Comparison of ENCODE assay signal across 11 cellular contexts in the genomic region with DNA sequence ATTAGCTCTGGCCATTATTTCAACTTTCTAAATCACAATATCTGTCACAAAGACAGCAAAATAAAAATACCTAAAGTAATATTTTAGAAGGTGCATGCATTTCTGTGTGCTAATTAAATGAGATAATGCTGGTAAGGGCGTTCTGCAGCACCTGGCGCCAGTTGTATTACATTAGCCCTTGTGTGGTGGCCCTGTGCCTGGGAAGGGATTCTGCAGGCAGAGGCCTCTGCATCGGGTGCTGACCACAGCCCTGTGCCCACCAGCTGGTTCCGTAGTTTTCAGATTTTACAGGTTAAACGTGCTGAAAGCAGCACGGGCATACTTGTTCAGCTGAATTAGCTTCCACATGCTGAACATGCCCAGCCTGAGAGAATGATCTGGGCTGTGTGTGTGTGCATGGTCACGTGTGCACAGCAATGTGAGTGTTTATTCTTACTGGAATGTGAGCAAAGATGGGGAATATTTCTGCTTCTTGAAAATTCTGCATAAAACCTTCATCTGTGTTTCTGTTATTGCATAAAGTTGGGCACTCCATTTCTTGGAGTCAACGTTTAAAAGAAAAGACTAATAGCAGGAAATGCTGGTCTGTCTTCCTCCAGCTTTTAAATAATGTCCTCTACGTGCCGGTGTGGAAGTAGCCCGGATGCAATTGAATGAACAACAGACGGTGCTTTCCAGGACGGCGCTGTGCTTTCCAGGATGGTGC.
DNase-seq lines count a peak whose midpoint lies in the region; ATAC-seq and TF ChIP-seq lines count a peak whose summit lies in the region.
"Had no signal": no experiment of that assay in that cellular context is flagged by ENCODE, and none has a peak within 500 bp of the region (broad histone marks: within the 10 kb centered on the region; RNA-seq: fewer than 3 reads in every experiment).

No MANE protein-coding gene starts in this region.

- H3K36me3 ChIP-seq in ACC112 (ENCODE audit: insufficient read depth, low read length) (no peaks in the 10 kb centered on the region), mesendoderm (ENCODE audit: control insufficient read depth, insufficient read depth, low read length) (no peaks in the 10 kb centered on the region), body of pancreas (replicated peaks in 1 of 2; ENCODE audit: insufficient read depth in 1 of 2, low read depth in 2 of 2) (no peaks in the 10 kb centered on the region)
- no peaks in the 10 kb centered on the region for H3K36me3 ChIP-seq in effector memory CD4-positive, alpha-beta T cell (ENCODE audit: control insufficient read depth, insufficient read depth, low read length)

- no peaks in the 10 kb centered on the region for H3K79me1 ChIP-seq in mesendoderm (ENCODE audit: low read length)

- H4K8ac ChIP-seq in mesendoderm (ENCODE audit: low read depth, low read length): no peak overlapping the region

- TF ChIP-seq CTCF in HFFc6 (IDR thresholded peaks at IDR 0.05): no peak
- TF ChIP-seq CTCF in chondrocyte (IDR thresholded peaks at IDR 0.05): no peak
- no peak for TF ChIP-seq CTCF in body of pancreas (IDR thresholded peaks at IDR 0.05)

- H2BK120ac ChIP-seq in mesendoderm (ENCODE audit: low read depth, low read length): no peak overlapping the region

- peak overlapping the region; percentile 21 for H3K18ac ChIP-seq in mesendoderm (ENCODE audit: low read length)

- DNase-seq in HFFc6: peak; percentile 36
- DNase-seq in chondrocyte (ENCODE audit: low spot score): no peak
- DNase-seq in mesendoderm: no peak
- DNase-seq in COR-L47 (lab: John Stamatoyannopoulos, UW): no peak
- no peak for DNase-seq in body of pancreas
- no peak for DNase-seq in effector memory CD4-positive, alpha-beta T cell
- DNase-seq: CD8-positive, alpha-beta T cell; NCI-H1417 treated with DMSO at 0.1 percent for 48 hours had no signal

- no peak overlapping the region for H4K5ac ChIP-seq in mesendoderm (ENCODE audit: low read length)

- H3K27ac Mint-ChIP-seq in HFFc6: peak overlapping the region; percentile 49; the same call in 1 of the 2 replicates
- H3K27ac Mint-ChIP-seq in chondrocyte (ENCODE audit: unreplicated experiment): no peak overlapping the region
- H3K27ac Mint-ChIP-seq: activated T-helper 2 cell treated with anti-CD3 and anti-CD28 coated beads, Interferon-gamma antibody, Interleukin-2, Interleukin-4, amounts not matched to agents 10 μg/mL and 5 μg/mL and 100 μg/mL, durations not matched to agents 14 hours and 24 hours and 36 hours; CD8-positive, alpha-beta T cell had no signal

- no peak overlapping the region for H3K9ac ChIP-seq in mesendoderm (ENCODE audit: low read length)

- no peak for TF ChIP-seq POLR2A in body of pancreas (IDR thresholded peaks at IDR 0.05)

- no peak overlapping the region for H3K4me2 ChIP-seq in mesendoderm (ENCODE audit: low read length)

- H3K4ac ChIP-seq in mesendoderm (ENCODE audit: low read depth, low read length): no peak overlapping the region

- H2BK5ac ChIP-seq in mesendoderm (ENCODE audit: low read length): no peak overlapping the region

- no peak overlapping the region for H2AK5ac ChIP-seq in mesendoderm (ENCODE audit: low read length)

- H3K9me3 ChIP-seq in body of pancreas: no peaks in the 10 kb centered on the region
- no peaks in the 10 kb centered on the region for H3K9me3 ChIP-seq in effector memory CD4-positive, alpha-beta T cell (ENCODE audit: control insufficient read depth, low read length)

- peak overlapping the region; percentile 66 for H3K4me3 ChIP-seq in ACC112 (ENCODE audit: low read depth, low read length)
- no peak overlapping the region for H3K4me3 ChIP-seq in mesendoderm (ENCODE audit: low read length)
- H3K4me3 ChIP-seq in body of pancreas: no peak overlapping the region
- H3K4me3 ChIP-seq in effector memory CD4-positive, alpha-beta T cell (ENCODE audit: insufficient read depth, low read depth, low read length, poor library complexity, severe bottlenecking): no peak overlapping the region

- peaks cover 26% of the 10 kb centered on the region for H3K4me1 ChIP-seq in ACC112 (ENCODE audit: control insufficient read depth, insufficient read depth, low read length, unreplicated experiment)
- H3K4me1 ChIP-seq in mesendoderm (ENCODE audit: control insufficient read depth, low read depth, low read length): peaks cover 2% of the 10 kb centered on the region
- H3K4me1 ChIP-seq in body of pancreas: peaks cover 12% of the 10 kb centered on the region
- H3K4me1 ChIP-seq in effector memory CD4-positive, alpha-beta T cell (ENCODE audit: control insufficient read depth, insufficient read depth, low read length, poor library complexity, severe bottlenecking): no peaks in the 10 kb centered on the region

- H3K27me3 ChIP-seq in ACC112 (ENCODE audit: insufficient read depth, low read length) (no peaks in the 10 kb centered on the region), mesendoderm (ENCODE audit: insufficient read depth, low read length, poor library complexity) (no peaks in the 10 kb centered on the region), body of pancreas (no peaks in the 10 kb centered on the region)
- H3K27me3 ChIP-seq in effector memory CD4-positive, alpha-beta T cell (replicated peaks; ENCODE audit: control insufficient read depth, insufficient read depth, low read length, poor library complexity, severe bottlenecking): peaks cover 5% of the 10 kb centered on the region

- H3K4me1 Mint-ChIP-seq in HFFc6 (ENCODE audit: low read depth) (peaks cover 39% of the 10 kb centered on the region), chondrocyte (ENCODE audit: low read depth) (peaks cover 20% of the 10 kb centered on the region)

- H3K79me2 ChIP-seq in ACC112 (ENCODE audit: control insufficient read depth, insufficient read depth, low read length, unreplicated experiment) (no peaks in the 10 kb centered on the region), mesendoderm (ENCODE audit: control insufficient read depth, insufficient read depth, low read length) (no peaks in the 10 kb centered on the region)

- H3K27me3 Mint-ChIP-seq in HFFc6 (ENCODE audit: insufficient read depth) (peaks cover 4% of the 10 kb centered on the region), chondrocyte (ENCODE audit: low read depth) (peaks cover 11% of the 10 kb centered on the region)

- no peaks in the 10 kb centered on the region for H3K36me3 Mint-ChIP-seq in HFFc6 (ENCODE audit: low read depth)
- no peaks in the 10 kb centered on the region for H3K36me3 Mint-ChIP-seq in chondrocyte (ENCODE audit: low read depth)
- H3K36me3 Mint-ChIP-seq: CD8-positive, alpha-beta T cell had no signal

- no CpG with 5 or more reads among the region's 14 CpGs for WGBS in mesendoderm (ENCODE audit: extremely low coverage, insufficient coverage, low lambda C conversion rate)
- WGBS in body of pancreas, 2 donors: 29 to 43% methylated on average over 14 of the region's 14 CpGs

- H3K56ac ChIP-seq in mesendoderm (ENCODE audit: low read length): no peak overlapping the region

- intact Hi-C loops in body of pancreas (cut with DNase I): no loop called here

- H3K9me3 Mint-ChIP-seq in HFFc6: no peaks in the 10 kb centered on the region
- no peaks in the 10 kb centered on the region for H3K9me3 Mint-ChIP-seq in chondrocyte (ENCODE audit: low read depth)
- H3K9me3 Mint-ChIP-seq: activated T-helper 2 cell treated with anti-CD3 and anti-CD28 coated beads, Interferon-gamma antibody, Interleukin-2, Interleukin-4, amounts not matched to agents 10 μg/mL and 5 μg/mL and 100 μg/mL, durations not matched to agents 14 hours and 24 hours and 36 hours; CD8-positive, alpha-beta T cell had no signal

- no peak for ATAC-seq in GM18520 (IDR thresholded peaks at IDR 0.05; ENCODE audit: unreplicated experiment)
- no peak for ATAC-seq in body of pancreas
- ATAC-seq: CD8-positive, alpha-beta T cell had no signal

- H3K27ac ChIP-seq in ACC112 (ENCODE audit: low read depth, low read length) (no peak overlapping the region), mesendoderm (ENCODE audit: low read depth, low read length) (peak overlapping the region; percentile 30), body of pancreas (no peak overlapping the region)
- H3K27ac ChIP-seq in effector memory CD4-positive, alpha-beta T cell (ENCODE audit: insufficient read depth, low read length, poor library complexity, severe bottlenecking): no peak overlapping the region

- no peak overlapping the region for H3K23ac ChIP-seq in mesendoderm (ENCODE audit: low read length)

- H2AFZ ChIP-seq in ACC112 (ENCODE audit: low read length, unreplicated experiment): peak overlapping the region; percentile 87

- no peak overlapping the region for H2BK15ac ChIP-seq in mesendoderm (replicated peaks; ENCODE audit: low read depth)

- H3K4me3 Mint-ChIP-seq in HFFc6: peak overlapping the region; percentile 69
- H3K4me3 Mint-ChIP-seq in chondrocyte (ENCODE audit: unreplicated experiment): peak overlapping the region; percentile 26
- H3K4me3 Mint-ChIP-seq: CD8-positive, alpha-beta T cell had no signal
